8 cellular contexts compared by ENCODE assay signal in the genomic region with DNA sequence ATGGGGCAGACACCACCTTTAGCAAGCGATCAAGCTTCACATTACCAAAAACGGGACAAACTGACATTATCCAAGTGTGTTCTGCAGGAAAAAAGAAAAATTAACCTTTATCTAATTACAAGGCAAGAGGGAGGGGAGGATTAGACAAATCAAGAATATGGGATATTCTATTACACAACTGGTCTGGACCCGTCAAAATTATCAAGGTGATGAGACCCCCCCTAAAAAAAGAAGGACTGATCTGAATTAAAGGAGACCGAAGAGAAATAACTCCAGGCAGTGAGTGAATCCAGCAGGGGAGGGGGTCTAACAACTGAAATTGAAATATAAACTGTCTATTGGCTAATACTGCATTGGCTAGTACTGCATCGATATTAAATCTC. TPM values are rescaled to one million over a fixed set of nuclear protein-coding genes. Genes with fewer than 3 reads are reported as not detected.
DNase-seq lines count a peak whose midpoint lies in the region; ATAC-seq and TF ChIP-seq lines count a peak whose summit lies in the region.

No MANE protein-coding gene starts in this region.

- peaks cover 0 to 17% of the 10 kb centered on the region in 2 donors for H3K36me3 ChIP-seq in gastrocnemius medialis

- POLR2A ChIA-PET in T-cell (lab: Charles Lee): no interaction called here

- intact Hi-C loops in gastrocnemius medialis (cut with DNase I; ENCODE audit: low total_unique reads): loop anchor here (5.0 to 10.0 kb wide), 3 partner anchors 84 to 1648 kb away; a partner anchor contains a TSS

- H3K9me3 ChIP-seq in gastrocnemius medialis: no peaks in the 10 kb centered on the region

- H3K27ac Mint-ChIP-seq in T-cell: peak overlapping the region; percentile 93 to 100

- TF ChIP-seq CTCF in fibroblast of villous mesenchyme (IDR thresholded peaks at IDR 0.05; ENCODE audit: insufficient read depth, low read depth, low read length) (no peak), gastrocnemius medialis (IDR thresholded peaks at IDR 0.05 in 4 of 5, conservative IDR thresholded peaks at IDR 0.05 in 1 of 5) (no peak)

- H3K27ac ChIP-seq in gastrocnemius medialis: peak overlapping the region; percentile 94 to 98 (median 96)

- H3K9me3 Mint-ChIP-seq in T-cell: no peaks in the 10 kb centered on the region

- no peak for DNase-seq in T-cell
- DNase-seq in fibroblast of villous mesenchyme (ENCODE audit: low read depth): no peak
- no peak for DNase-seq in gastrocnemius medialis
- no peak for DNase-seq in hippocampal formation (lab: John Stamatoyannopoulos, UW)
- DNase-seq in effector CD4-positive, alpha-beta T cell: no peak
- DNase-seq in stimulated activated CD4-positive, alpha-beta T cell treated with anti-CD3 and anti-CD28 coated beads, Interleukin-4, amount 100 ng/mL, for 24 hours: no peak

- no peaks in the 10 kb centered on the region for H3K27me3 ChIP-seq in gastrocnemius medialis

- ATAC-seq in GM18873 (IDR thresholded peaks at IDR 0.05; ENCODE audit: low FRiP score, unreplicated experiment): peak; percentile 1
- ATAC-seq in T-cell (replicated peaks in 1 of 4): no peak
- ATAC-seq in gastrocnemius medialis: no peak
- ATAC-seq in GM18909 (IDR thresholded peaks at IDR 0.05; ENCODE audit: poor library complexity, unreplicated experiment): no peak

- no peaks in the 10 kb centered on the region for H3K27me3 Mint-ChIP-seq in T-cell

- TF ChIP-seq POLR2A in gastrocnemius medialis (IDR thresholded peaks at IDR 0.05): no peak

- CTCF ChIA-PET in T-cell (lab: Charles Lee): interaction anchor here in 1 of 2 donors (1.4 kb wide), 1 partner anchor 228 kb away, joined by 12 read pairs; no protein-coding TSS in a partner anchor

- H3K4me1 ChIP-seq in gastrocnemius medialis: peaks cover 28 to 31% of the 10 kb centered on the region in 2 donors

- H3K4me1 Mint-ChIP-seq in T-cell: peaks cover 35 to 45% (median 40%) of the 10 kb centered on the region in 3 donors

- peaks cover 25% of the 10 kb centered on the region for H3K36me3 Mint-ChIP-seq in T-cell

- H3K4me3 ChIP-seq in fibroblast of villous mesenchyme (ENCODE audit: low read depth, low read length) (peak overlapping the region; percentile 74), gastrocnemius medialis (peak overlapping the region; percentile 64 to 76 (median 71))

- H3K4me3 Mint-ChIP-seq in T-cell: peak overlapping the region; percentile 85 to 96 (median 87)

- in situ Hi-C loops in gastrocnemius medialis (cut with MboI; ENCODE audit: low sequenced_read_pairs in 4 of 4): loop anchor here (5.0 to 10.0 kb wide), 2 partner anchors 172 to 179 kb away; no protein-coding TSS in a partner anchor

RNA-seq across cellular contexts. Expression of a gene that starts 0.4 kb away (rescaled TPM):
- total RNA-seq in T-cell (10 to 100 TPM; 17.5 to 29.4 (median 25.9) TPM), fibroblast of villous mesenchyme (13.0 and 17.7 TPM in 2 replicates), gastrocnemius medialis (10 to 100 TPM; 19.2 to 38.5 (median 26.9) TPM)

RNA-seq across cellular contexts. Expression of a gene that starts 48.5 kb away (rescaled TPM):
- total RNA-seq in T-cell (not detected), fibroblast of villous mesenchyme (under 0.01 TPM in 1 of 2 replicates, not detected in the other), gastrocnemius medialis (not detected)
